Comparison of ENCODE assay signal across 25 cellular contexts in genomic region chr7:39602351-39602750, GRCh38. TPM values are rescaled to one million over a fixed set of nuclear protein-coding genes. Genes with fewer than 3 reads are reported as not detected.
A peak's percentile ranks its signal among the peaks of the same experiment; 100 is the strongest.
DNase-seq lines count a peak whose midpoint lies in the region; FAIRE-seq and TF ChIP-seq lines count a peak whose summit lies in the region.
"Had no signal": no experiment of that assay in that cellular context is flagged by ENCODE, and none has a peak within 500 bp of the region (broad histone marks: within the 10 kb centered on the region; RNA-seq: fewer than 3 reads in every experiment).

No MANE protein-coding gene starts in this region.

- no peak for TF ChIP-seq CTCF in astrocyte (IDR thresholded peaks at IDR 0.05; ENCODE audit: insufficient read depth, low read depth, low read length)

- no peak overlapping the region for H2BK15ac ChIP-seq in mesenchymal stem cell (ENCODE audit: low read depth, poor library complexity, severe bottlenecking)

- H2AFZ ChIP-seq in astrocyte (ENCODE audit: low read depth, low read length) (no peak overlapping the region), mesenchymal stem cell (ENCODE audit: low read depth, low read length) (no peak overlapping the region)

- no peak overlapping the region for H2BK12ac ChIP-seq in mesenchymal stem cell (ENCODE audit: low read length in 2 of 2)

- H4K8ac ChIP-seq in mesenchymal stem cell (ENCODE audit: low read length) = no peak overlapping the region

- H3K27me3 Mint-ChIP-seq in astrocyte (ENCODE audit: low read depth, unreplicated experiment) = no peaks in the 10 kb centered on the region
- H3K27me3 Mint-ChIP-seq in activated CD4-positive, alpha-beta T cell treated with anti-CD3 and anti-CD28 coated beads, Interleukin-2, amount 10 ng/mL, durations not matched to agents 24 days and 14 days = no peaks in the 10 kb centered on the region

- H3K27me3 ChIP-seq in astrocyte (ENCODE audit: insufficient read depth, low read length) (no peaks in the 10 kb centered on the region), mesenchymal stem cell (ENCODE audit: control insufficient read depth in 1 of 2, insufficient read depth in 1 of 2, low read length in 2 of 2) (no peaks in the 10 kb centered on the region)
- H3K27me3 ChIP-seq: BLaER1 treated with 17β-estradiol and CSF1 and Interleukin-3, amounts not matched to agents 10 nM and 100 nM; Peyer's patch had no signal

- H3K79me1 ChIP-seq in mesenchymal stem cell (replicated peaks; ENCODE audit: low read length, poor library complexity, severe bottlenecking) = no peaks in the 10 kb centered on the region

- no peak overlapping the region for H4K91ac ChIP-seq in mesenchymal stem cell (ENCODE audit: low read length)

- peaks cover 4% of the 10 kb centered on the region for H3K9me3 Mint-ChIP-seq in astrocyte (ENCODE audit: unreplicated experiment)
- H3K9me3 Mint-ChIP-seq in activated CD4-positive, alpha-beta T cell treated with anti-CD3 and anti-CD28 coated beads, Interleukin-2, amount 10 ng/mL, durations not matched to agents 24 days and 14 days = peaks cover 11% of the 10 kb centered on the region

- no peak overlapping the region for H3K23ac ChIP-seq in mesenchymal stem cell (ENCODE audit: low read length in 2 of 2)

- no peak overlapping the region for H3K14ac ChIP-seq in mesenchymal stem cell (ENCODE audit: low read length in 2 of 2)

- H3K36me3 Mint-ChIP-seq in astrocyte (ENCODE audit: low read depth, unreplicated experiment) = no peaks in the 10 kb centered on the region
- no peaks in the 10 kb centered on the region for H3K36me3 Mint-ChIP-seq in activated CD4-positive, alpha-beta T cell treated with anti-CD3 and anti-CD28 coated beads, Interleukin-2, amount 10 ng/mL, durations not matched to agents 24 days and 14 days (ENCODE audit: low read depth)
- H3K36me3 Mint-ChIP-seq: CD8-positive, alpha-beta T cell had no signal

- H3K79me2 ChIP-seq in astrocyte (ENCODE audit: insufficient read depth, low read length) = no peaks in the 10 kb centered on the region

- H3K4me1 Mint-ChIP-seq in astrocyte (ENCODE audit: low read depth, unreplicated experiment) = peaks cover 18% of the 10 kb centered on the region
- peaks cover 23% of the 10 kb centered on the region for H3K4me1 Mint-ChIP-seq in activated CD4-positive, alpha-beta T cell treated with anti-CD3 and anti-CD28 coated beads, Interleukin-2, amount 10 ng/mL, durations not matched to agents 24 days and 14 days

- peak overlapping the region; percentile 55 for H3K27ac Mint-ChIP-seq in astrocyte (ENCODE audit: unreplicated experiment)
- H3K27ac Mint-ChIP-seq in activated CD4-positive, alpha-beta T cell treated with anti-CD3 and anti-CD28 coated beads, Interleukin-2, amount 10 ng/mL, durations not matched to agents 24 days and 14 days = no peak overlapping the region
- H3K27ac Mint-ChIP-seq: CD8-positive, alpha-beta T cell had no signal

- no peak overlapping the region for H3K4ac ChIP-seq in mesenchymal stem cell (ENCODE audit: low read depth in 1 of 2, low read length in 2 of 2)

- H3K4me3 Mint-ChIP-seq in astrocyte (ENCODE audit: unreplicated experiment) = no peak overlapping the region
- H3K4me3 Mint-ChIP-seq in activated CD4-positive, alpha-beta T cell treated with anti-CD3 and anti-CD28 coated beads, Interleukin-2, amount 10 ng/mL, durations not matched to agents 24 days and 14 days = no peak overlapping the region
- H3K4me3 Mint-ChIP-seq: CD8-positive, alpha-beta T cell had no signal

- no peaks in the 10 kb centered on the region for H4K20me1 ChIP-seq in astrocyte (ENCODE audit: insufficient read depth, low read length)
- H4K20me1 ChIP-seq: BLaER1 treated with 17β-estradiol and CSF1 and Interleukin-3, amounts not matched to agents 10 nM and 100 nM had no signal

- peak; percentile 37 for DNase-seq in AG20443 (ENCODE audit: low spot score)
- peak; percentile 71 for DNase-seq in HCEC 1CT
- DNase-seq in astrocyte (ENCODE audit: low read depth) = no peak
- no peak for DNase-seq in mesenchymal stem cell
- no peak for DNase-seq in COLO829 (ENCODE audit: low spot score)
- DNase-seq in activated CD4-positive, alpha-beta T cell treated with anti-CD3 and anti-CD28 coated beads, Interleukin-2, amount 10 ng/mL, durations not matched to agents 24 days and 14 days = no peak
- no peak for DNase-seq in DMS53 treated with DMSO at 0.1 percent for 48 hours (lab: John Stamatoyannopoulos, UW; ENCODE audit: unreplicated experiment)
- no peak for DNase-seq in MV-4-11 (lab: John Stamatoyannopoulos, UW)
- DNase-seq: ACHN; Calu3; CD8-positive, alpha-beta T cell; DMS153; KBM-7; NCI-H1092 treated with DMSO at 0.1 percent for 48 hours; NCI-H1436 treated with DMSO at 0.1 percent for 48 hours; NCI-H1930; NCI-H2227 treated with DMSO at 0.1 percent for 48 hours; NCI-H510A; Peyer's patch; T-helper 1 cell had no signal

- H3K9ac ChIP-seq in astrocyte (ENCODE audit: low read length) (peak overlapping the region; percentile 1), mesenchymal stem cell (ENCODE audit: low read length) (peak overlapping the region; percentile 33)
- H3K9ac ChIP-seq: BLaER1 treated with 17β-estradiol and CSF1 and Interleukin-3, amounts not matched to agents 10 nM and 100 nM had no signal

- intact Hi-C loops in activated CD4-positive, alpha-beta T cell treated with anti-CD3 and anti-CD28 coated beads, Interleukin-2, amount 10 ng/mL, durations not matched to agents 24 days and 14 days (cut with micrococcal nuclease) = no loop called here

- H2AK5ac ChIP-seq in mesenchymal stem cell (ENCODE audit: low read length, severe bottlenecking) = no peak overlapping the region

- H2BK5ac ChIP-seq in mesenchymal stem cell (ENCODE audit: low read depth, low read length, poor library complexity, severe bottlenecking) = no peak overlapping the region

- H3K4me3 ChIP-seq in astrocyte (ENCODE audit: insufficient read depth, low read depth, low read length) (no peak overlapping the region), mesenchymal stem cell (ENCODE audit: insufficient read depth in 1 of 2, low read depth in 1 of 2, low read length in 2 of 2) (no peak overlapping the region)
- H3K4me3 ChIP-seq: BLaER1 treated with 17β-estradiol and CSF1 and Interleukin-3, amounts not matched to agents 10 nM and 100 nM; Peyer's patch had no signal

- H3K18ac ChIP-seq in mesenchymal stem cell (ENCODE audit: low read depth in 1 of 2, low read length in 2 of 2) = no peak overlapping the region

- H3K36me3 ChIP-seq in astrocyte (ENCODE audit: insufficient read depth, low read length) (no peaks in the 10 kb centered on the region), mesenchymal stem cell (ENCODE audit: control insufficient read depth in 1 of 2, insufficient read depth in 2 of 2, low read depth in 1 of 2, low read length in 2 of 2) (no peaks in the 10 kb centered on the region)
- H3K36me3 ChIP-seq: BLaER1 treated with 17β-estradiol and CSF1 and Interleukin-3, amounts not matched to agents 10 nM and 100 nM; Peyer's patch had no signal

- H3K9me3 ChIP-seq in astrocyte (ENCODE audit: insufficient read depth, low read depth, low read length) (no peaks in the 10 kb centered on the region), mesenchymal stem cell (ENCODE audit: control insufficient read depth, low read length) (no peaks in the 10 kb centered on the region)
- H3K9me3 ChIP-seq: BLaER1 treated with 17β-estradiol and CSF1 and Interleukin-3, amounts not matched to agents 10 nM and 100 nM; Peyer's patch had no signal

- no peak overlapping the region for H2BK120ac ChIP-seq in mesenchymal stem cell (ENCODE audit: low read depth, low read length)

- peak; percentile 34 for FAIRE-seq in astrocyte (lab: Jason Lieb, UNC)
- FAIRE-seq: GM12891, HepG2 had no signal

- H3K27ac ChIP-seq in astrocyte (ENCODE audit: low read depth, low read length) (no peak overlapping the region), mesenchymal stem cell (ENCODE audit: low read length, poor library complexity, severe bottlenecking) (no peak overlapping the region)
- H3K27ac ChIP-seq: 22Rv1; BLaER1 treated with 17β-estradiol and CSF1 and Interleukin-3, amounts not matched to agents 10 nM and 100 nM; HL-60; Peyer's patch had no signal

- H3K4me1 ChIP-seq in astrocyte (ENCODE audit: insufficient read depth, low read length) (no peaks in the 10 kb centered on the region), mesenchymal stem cell (ENCODE audit: control insufficient read depth, insufficient read depth, low read depth, low read length) (no peaks in the 10 kb centered on the region)
- H3K4me1 ChIP-seq: Peyer's patch had no signal

- WGBS in mesenchymal stem cell = 44% methylated on average over 2 of the region's 2 CpGs

- H3K4me2 ChIP-seq in astrocyte (ENCODE audit: low read length) (peak overlapping the region; percentile 32), mesenchymal stem cell (ENCODE audit: low read length, poor library complexity, severe bottlenecking) (no peak overlapping the region)
- H3K4me2 ChIP-seq: BLaER1 treated with 17β-estradiol and CSF1 and Interleukin-3, amounts not matched to agents 10 nM and 100 nM had no signal

RNA-seq across cellular contexts. Expression of gene RALA, which starts 21.0 kb away (rescaled TPM):
- total RNA-seq in astrocyte = 68.6 and 70.2 TPM in 2 replicates
- 51.2 TPM for polyA plus RNA-seq in mesenchymal stem cell (2013, experiment 1 of 2)
- 54.6 TPM for polyA plus RNA-seq in mesenchymal stem cell (2013, experiment 2 of 2)
- 35.5 and 37.0 TPM in 2 replicates for total RNA-seq in activated CD4-positive, alpha-beta T cell treated with anti-CD3 and anti-CD28 coated beads, Interleukin-2, amount 10 ng/mL, durations not matched to agents 24 days and 14 days

RNA-seq across cellular contexts. Expression of gene YAE1, which starts 36.1 kb away (rescaled TPM):
- 24.7 and 27.8 TPM in 2 replicates for total RNA-seq in astrocyte
- polyA plus RNA-seq in mesenchymal stem cell (2013, experiment 1 of 2) = 18.7 TPM
- 19.6 TPM for polyA plus RNA-seq in mesenchymal stem cell (2013, experiment 2 of 2)
- 14.2 and 14.3 TPM in 2 replicates for total RNA-seq in activated CD4-positive, alpha-beta T cell treated with anti-CD3 and anti-CD28 coated beads, Interleukin-2, amount 10 ng/mL, durations not matched to agents 24 days and 14 days

Comparison
In these comparisons a context has a peak if more than half of its experiments do, and no peak if none do; other contexts are left out.
1. DNase-seq: peak in AG20443 (single experiment) and HCEC 1CT (single experiment); none in astrocyte (single experiment), mesenchymal stem cell (single experiment), COLO829 (single experiment), activated CD4-positive, alpha-beta T cell treated with anti-CD3 and anti-CD28 coated beads, Interleukin-2, amount 10 ng/mL, durations not matched to agents 24 days and 14 days (single experiment), DMS53 treated with DMSO at 0.1 percent for 48 hours (single experiment) and MV-4-11 (single experiment).